In genomic region chr4:156779774-156780173, GRCh38 we compare ENCODE assay signal across 17 cellular contexts.
DNase-seq lines count a peak whose midpoint lies in the region; ATAC-seq, FAIRE-seq and TF ChIP-seq lines count a peak whose summit lies in the region.
"Had no signal": no experiment of that assay in that cellular context is flagged by ENCODE, and none has a peak within 500 bp of the region (broad histone marks: within the 10 kb centered on the region; RNA-seq: fewer than 3 reads in every experiment).

No MANE protein-coding gene starts in this region.

- H3K27ac ChIP-seq in naive thymus-derived CD4-positive, alpha-beta T cell (ENCODE audit: low read depth, low read length) = no peak overlapping the region
- H3K27ac ChIP-seq: lower lobe of right lung, ovary had no signal

- no peaks in the 10 kb centered on the region for H3K27me3 Mint-ChIP-seq in osteocyte (ENCODE audit: unreplicated experiment)
- no peaks in the 10 kb centered on the region for H3K27me3 Mint-ChIP-seq in naive thymus-derived CD4-positive, alpha-beta T cell
- H3K27me3 Mint-ChIP-seq: central memory CD8-positive, alpha-beta T cell had no signal

- POLR2A ChIA-PET in naive thymus-derived CD4-positive, alpha-beta T cell (lab: Charles Lee) = no interaction called here

- H3K9me3 Mint-ChIP-seq in osteocyte (ENCODE audit: unreplicated experiment) = peaks cover 10% of the 10 kb centered on the region
- peaks cover 0 to 16% (median 3%) of the 10 kb centered on the region in 11 donors for H3K9me3 Mint-ChIP-seq in naive thymus-derived CD4-positive, alpha-beta T cell
- H3K9me3 Mint-ChIP-seq: T-helper 2 cell treated with Interferon-gamma antibody and Interleukin-4, amounts not matched to agents 5 μg/mL and 100 μg/mL, for 36 hours had no signal

- intact Hi-C loops in naive thymus-derived CD4-positive, alpha-beta T cell (cut with micrococcal nuclease) = no loop called here

- no peaks in the 10 kb centered on the region for H3K9me3 ChIP-seq in naive thymus-derived CD4-positive, alpha-beta T cell (ENCODE audit: control insufficient read depth in 2 of 3, low read length in 3 of 3)
- H3K9me3 ChIP-seq: gastroesophageal sphincter, lower lobe of right lung, ovary had no signal

- DNase-seq in EH (ENCODE audit: low read depth) (peak; percentile 95), RCC 7860 (ENCODE audit: low spot score) (peak; percentile 76), fibroblast of gingiva (ENCODE audit: low read depth) (peak; percentile 49), osteocyte (ENCODE audit: extremely low spot score, unreplicated experiment) (no peak)
- DNase-seq in naive thymus-derived CD4-positive, alpha-beta T cell = no peak
- DNase-seq: activated CD4-positive, alpha-beta T cell treated with anti-CD3 and anti-CD28 coated beads, Interleukin-2, amount 50 U/mL, for 1 hour; activated effector memory CD4-positive, alpha-beta T cell treated with anti-CD3 and anti-CD28 coated beads, Interleukin-2, amount 50 U/mL, for 16 hours; lower lobe of right lung; NCI-H187 treated with DMSO at 0.1 percent for 48 hours; ovary; stimulated activated CD4-positive, alpha-beta T cell treated with anti-CD3 and anti-CD28 coated beads, Interleukin-1b, Interleukin-23, amount 100 ng/mL, for 48 hours had no signal

- H3K4me3 ChIP-seq in naive thymus-derived CD4-positive, alpha-beta T cell (ENCODE audit: low read length) = no peak overlapping the region
- H3K4me3 ChIP-seq: gastroesophageal sphincter, lower lobe of right lung, ovary had no signal

- no peaks in the 10 kb centered on the region for H3K27me3 ChIP-seq in naive thymus-derived CD4-positive, alpha-beta T cell (ENCODE audit: control insufficient read depth in 2 of 2, insufficient read depth in 2 of 2, low read length in 2 of 2)
- H3K27me3 ChIP-seq: gastroesophageal sphincter, ovary had no signal

- H3K4me3 Mint-ChIP-seq in osteocyte (ENCODE audit: unreplicated experiment) = no peak overlapping the region
- H3K4me3 Mint-ChIP-seq in naive thymus-derived CD4-positive, alpha-beta T cell = no peak overlapping the region
- H3K4me3 Mint-ChIP-seq: central memory CD8-positive, alpha-beta T cell; T-helper 2 cell treated with Interferon-gamma antibody and Interleukin-4, amounts not matched to agents 5 μg/mL and 100 μg/mL, for 36 hours had no signal

- peak; percentile 90 for FAIRE-seq in RCC 7860 (lab: Jason Lieb, UNC)

- H3K36me3 ChIP-seq in naive thymus-derived CD4-positive, alpha-beta T cell (ENCODE audit: control insufficient read depth in 2 of 3, insufficient read depth in 3 of 3, low read length in 3 of 3) = no peaks in the 10 kb centered on the region
- H3K36me3 ChIP-seq: gastroesophageal sphincter, lower lobe of right lung, ovary had no signal

- TF ChIP-seq CTCF in osteocyte (IDR thresholded peaks at IDR 0.05) = no peak

- ATAC-seq in GM21515 (IDR thresholded peaks at IDR 0.05; ENCODE audit: unreplicated experiment) = no peak
- no peak for ATAC-seq in naive thymus-derived CD4-positive, alpha-beta T cell
- no peak for ATAC-seq in GM18498 (IDR thresholded peaks at IDR 0.05; ENCODE audit: unreplicated experiment)
- no peak for ATAC-seq in HG03135 (IDR thresholded peaks at IDR 0.05; ENCODE audit: unreplicated experiment)
- ATAC-seq: gastroesophageal sphincter, lower lobe of right lung had no signal

- peaks cover 41% of the 10 kb centered on the region for H3K4me1 Mint-ChIP-seq in osteocyte (ENCODE audit: unreplicated experiment)
- H3K4me1 Mint-ChIP-seq in naive thymus-derived CD4-positive, alpha-beta T cell = no peaks in the 10 kb centered on the region
- H3K4me1 Mint-ChIP-seq: central memory CD8-positive, alpha-beta T cell had no signal

- peaks cover 12% of the 10 kb centered on the region for H3K36me3 Mint-ChIP-seq in osteocyte (ENCODE audit: unreplicated experiment)
- no peaks in the 10 kb centered on the region for H3K36me3 Mint-ChIP-seq in naive thymus-derived CD4-positive, alpha-beta T cell

- no peaks in the 10 kb centered on the region for H3K4me1 ChIP-seq in naive thymus-derived CD4-positive, alpha-beta T cell (ENCODE audit: control insufficient read depth in 2 of 2, insufficient read depth in 2 of 2, low read length in 2 of 2)
- H3K4me1 ChIP-seq: lower lobe of right lung had no signal

- H3K27ac Mint-ChIP-seq in osteocyte (ENCODE audit: unreplicated experiment) = peak overlapping the region; percentile 83
- no peak overlapping the region for H3K27ac Mint-ChIP-seq in naive thymus-derived CD4-positive, alpha-beta T cell
- H3K27ac Mint-ChIP-seq: T-helper 2 cell treated with Interferon-gamma antibody and Interleukin-4, amounts not matched to agents 5 μg/mL and 100 μg/mL, for 36 hours had no signal

- CTCF ChIA-PET in naive thymus-derived CD4-positive, alpha-beta T cell (lab: Charles Lee) = no interaction called here

Comparison
In these comparisons a context has a peak if more than half of its experiments do, and no peak if none do; other contexts are left out.
1. DNase-seq: peak in EH (single experiment), RCC 7860 (single experiment) and fibroblast of gingiva (single experiment); none in osteocyte (single experiment) and naive thymus-derived CD4-positive, alpha-beta T cell (0 of 9).